ENCODE assay signal across 8 cellular contexts in genomic region chr12:8242881-8243681, GRCh38. TPM values are rescaled to one million over a fixed set of nuclear protein-coding genes. Genes with fewer than 3 reads are reported as not detected.
DNase-seq lines count a peak whose midpoint lies in the region; ATAC-seq, FAIRE-seq and TF ChIP-seq lines count a peak whose summit lies in the region.
"Not testable (repeated sequence)": the region's sequence is repeated elsewhere in the genome, so short reads cannot be mapped to it uniquely, and the experiment has no call there.

No MANE protein-coding gene starts in this region.

- H3K27me3 ChIP-seq in astrocyte (ENCODE audit: insufficient read depth, low read length); right atrium auricular region; upper lobe of left lung: not testable (repeated sequence)

- not testable (repeated sequence) for H3K4me1 ChIP-seq in astrocyte (ENCODE audit: insufficient read depth, low read length); right atrium auricular region; upper lobe of left lung

- not testable (repeated sequence) for TF ChIP-seq CTCF in astrocyte (IDR thresholded peaks at IDR 0.05; ENCODE audit: insufficient read depth, low read depth, low read length); right atrium auricular region (IDR thresholded peaks at IDR 0.05); progenitor cell of endocrine pancreas (IDR thresholded peaks at IDR 0.05; ENCODE audit: unreplicated experiment); upper lobe of left lung (IDR thresholded peaks at IDR 0.05)

- H3K27ac ChIP-seq in astrocyte (ENCODE audit: low read depth, low read length) (peak overlapping the region; percentile 88), right atrium auricular region (peak overlapping the region; percentile 66 to 85), upper lobe of left lung (peak overlapping the region; percentile 85 to 94 (median 86))

- H3K9me3 Mint-ChIP-seq in astrocyte (ENCODE audit: unreplicated experiment); progenitor cell of endocrine pancreas (ENCODE audit: low read depth): not testable (repeated sequence)

- peak; percentile 84 for DNase-seq in GM12891 (ENCODE audit: insufficient read length, low spot score)
- peak; percentile 90 to 94 for DNase-seq in NCI-H2081 (lab: John Stamatoyannopoulos, UW)
- DNase-seq in T1000 (lab: John Stamatoyannopoulos, UW) = peak; percentile 99
- DNase-seq in astrocyte (ENCODE audit: low read depth) = peak; percentile 90
- peak; percentile 98 for DNase-seq in right atrium auricular region (ENCODE audit: low spot score)
- DNase-seq in progenitor cell of endocrine pancreas (ENCODE audit: low spot score, unreplicated experiment) = peak; percentile 100
- peak; percentile 99 to 100 for DNase-seq in upper lobe of left lung

- not testable (repeated sequence) for TF ChIP-seq POLR2A in GM12891 (IDR thresholded peaks at IDR 0.05; ENCODE audit: low read depth, low read length)
- TF ChIP-seq POLR2A in upper lobe of left lung (IDR thresholded peaks at IDR 0.05) = peak in 1 of 4 donors; percentile 65

- WGBS in upper lobe of left lung, 2 donors = 0 to 1% methylated on average over 16 to 34 of the region's 56 CpGs

- H3K9ac ChIP-seq in astrocyte (ENCODE audit: low read length) = peak overlapping the region; percentile 88

- H3K4me1 Mint-ChIP-seq in astrocyte (ENCODE audit: low read depth, unreplicated experiment) = not testable (repeated sequence)
- H3K4me1 Mint-ChIP-seq in progenitor cell of endocrine pancreas (ENCODE audit: low read depth) = peaks cover 21% of the 10 kb centered on the region

- not testable (repeated sequence) for H3K9me3 ChIP-seq in astrocyte (ENCODE audit: insufficient read depth, low read depth, low read length); right atrium auricular region; upper lobe of left lung

- H3K36me3 Mint-ChIP-seq in astrocyte (ENCODE audit: low read depth, unreplicated experiment); progenitor cell of endocrine pancreas (ENCODE audit: insufficient read depth): not testable (repeated sequence)

- H3K27me3 Mint-ChIP-seq in astrocyte (ENCODE audit: low read depth, unreplicated experiment); progenitor cell of endocrine pancreas: not testable (repeated sequence)

- H3K27ac Mint-ChIP-seq in astrocyte (ENCODE audit: unreplicated experiment) = peak overlapping the region; percentile 91
- H3K27ac Mint-ChIP-seq in progenitor cell of endocrine pancreas = peak overlapping the region; percentile 99

- H3K4me3 ChIP-seq in astrocyte (ENCODE audit: insufficient read depth, low read depth, low read length) (peak overlapping the region; percentile 67), right atrium auricular region (peak overlapping the region; percentile 75 to 86), upper lobe of left lung (peak overlapping the region; percentile 76 to 98 (median 90))

- not testable (repeated sequence) for H3K79me2 ChIP-seq in astrocyte (ENCODE audit: insufficient read depth, low read length)

- not testable (repeated sequence) for H4K20me1 ChIP-seq in astrocyte (ENCODE audit: insufficient read depth, low read length)

- H3K4me3 Mint-ChIP-seq in astrocyte (ENCODE audit: unreplicated experiment) (peak overlapping the region; percentile 88), progenitor cell of endocrine pancreas (ENCODE audit: low read depth) (peak overlapping the region; percentile 93)

- H3K36me3 ChIP-seq in astrocyte (ENCODE audit: insufficient read depth, low read length); right atrium auricular region; upper lobe of left lung: not testable (repeated sequence)

- ATAC-seq in HG02970 (IDR thresholded peaks at IDR 0.05; ENCODE audit: low FRiP score, unreplicated experiment) (peak; percentile 81), upper lobe of left lung (ENCODE audit: low FRiP score in 2 of 2) (peak; percentile 99 to 100)

- H2AFZ ChIP-seq in astrocyte (ENCODE audit: low read depth, low read length) = peak overlapping the region; percentile 85

- FAIRE-seq in GM12891 (lab: Jason Lieb, UNC) = peak; percentile 74
- FAIRE-seq in astrocyte (lab: Jason Lieb, UNC) = not testable (repeated sequence)

- peak overlapping the region; percentile 88 for H3K4me2 ChIP-seq in astrocyte (ENCODE audit: low read length)

- not testable (repeated sequence) for TF ChIP-seq EP300 in upper lobe of left lung (IDR thresholded peaks at IDR 0.05)

RNA-seq across cellular contexts. Expression of gene FAM90A1, which starts 15.7 kb away (rescaled TPM):
- 0.35 TPM for polyA plus RNA-seq in GM12891 (2012; ENCODE audit: low read depth, missing spikeins)
- total RNA-seq in astrocyte = not detected in 2 replicates
- not detected for total RNA-seq in right atrium auricular region
- total RNA-seq in progenitor cell of endocrine pancreas = 0.22 TPM in 1 of 2 replicates, not detected in the other
- 1 to 10 TPM in 1 of 6 donors, under 1 TPM in 2, not detected in 3; 0.34 to 2.1 (median 0.37) TPM for total RNA-seq in upper lobe of left lung

Comparison
In these comparisons a context has a peak if more than half of its experiments do, and no peak if none do; other contexts are left out.
1. Peak in every context shown above with its lines: DNase-seq, ATAC-seq, H3K4me3 ChIP-seq and H3K27ac ChIP-seq.